16 cellular contexts compared by ENCODE assay signal in the genomic region with DNA sequence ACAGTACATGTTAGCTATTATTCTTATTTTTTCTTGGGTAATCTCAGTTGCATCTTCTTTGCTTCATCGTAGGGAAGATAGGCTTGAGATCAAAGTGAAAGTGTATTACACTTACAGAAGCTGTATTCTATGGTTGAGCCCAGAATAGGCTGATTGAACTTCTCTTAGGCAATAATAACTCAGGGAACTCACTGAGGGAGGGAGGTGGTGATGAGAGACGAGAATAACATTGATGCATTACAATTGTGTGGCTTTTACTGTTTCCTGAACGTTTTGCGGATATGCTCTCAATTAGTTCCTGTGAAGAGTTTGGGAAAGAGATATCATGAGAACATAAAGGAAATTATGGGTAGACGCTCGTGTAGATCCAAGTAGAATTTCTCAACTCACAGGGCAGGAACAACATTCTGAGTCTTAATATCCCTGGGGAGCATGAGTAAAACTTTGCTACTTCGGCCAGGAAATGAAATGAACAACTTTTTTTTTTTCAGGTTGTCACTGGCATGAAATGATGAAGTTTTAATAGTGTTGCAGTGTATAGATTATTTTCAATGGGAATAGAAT.
"Had no signal": no experiment of that assay in that cellular context is flagged by ENCODE, and none has a peak within 500 bp of the region (broad histone marks: within the 10 kb centered on the region; RNA-seq: fewer than 3 reads in every experiment).

No MANE protein-coding gene starts in this region.

- H3K4me2 ChIP-seq: neural progenitor cell had no signal

- H3K27me3 ChIP-seq: gastrocnemius medialis, neural progenitor cell, pancreas, transverse colon had no signal

- H3K27ac ChIP-seq: gastrocnemius medialis, neural progenitor cell, pancreas, transverse colon had no signal

- H3K9ac ChIP-seq: neural progenitor cell had no signal

- H3K9me3 ChIP-seq: gastrocnemius medialis, pancreas, transverse colon had no signal

- H3K4me1 ChIP-seq: gastrocnemius medialis, pancreas, transverse colon had no signal

- ATAC-seq: activated CD4-positive, CD25-positive, alpha-beta regulatory T cell treated with anti-CD3 and anti-CD28 coated beads, Interleukin-2, amount 50 U/mL, for 24 hours; esophagus mucosa; gastrocnemius medialis; left lobe of liver; pancreas; stimulated activated effector memory CD8-positive, alpha-beta T cell treated with anti-CD3 and anti-CD28 coated beads, Interleukin-12 subunit alpha, Interleukin-12 subunit beta, amount 100 ng/mL, for 72 hours had no signal

- H3K4me3 ChIP-seq: gastrocnemius medialis, neural progenitor cell, pancreas, transverse colon had no signal

- DNase-seq: activated CD4-positive, alpha-beta T cell treated with anti-CD3 and anti-CD28 coated beads, Interleukin-2, amount 50 U/mL, for 4 hours; activated naive CD4-positive, alpha-beta T cell treated with anti-CD3 and anti-CD28 coated beads, Interleukin-2, amount 10 ng/mL, durations not matched to agents 7 days and 5 days; activated T-cell treated with anti-CD3 and anti-CD28 coated beads for 4 hours; gastrocnemius medialis; naive B cell; pancreas; transverse colon had no signal

- H3K36me3 ChIP-seq: gastrocnemius medialis, neural progenitor cell, pancreas, transverse colon had no signal

- FAIRE-seq: astrocyte, bronchial epithelial cell, endometrium, islet of Langerhans, pancreas had no signal

- H2AFZ ChIP-seq: neural progenitor cell had no signal
